ENCODE assay signal across 9 cellular contexts in genomic region chr10:80502621-80503583, GRCh38. TPM values are rescaled to one million over a fixed set of nuclear protein-coding genes. Genes with fewer than 3 reads are reported as not detected.
DNase-seq lines count a peak whose midpoint lies in the region; ATAC-seq and TF ChIP-seq lines count a peak whose summit lies in the region.
"Had no signal": no experiment of that assay in that cellular context is flagged by ENCODE, and none has a peak within 500 bp of the region (broad histone marks: within the 10 kb centered on the region; RNA-seq: fewer than 3 reads in every experiment).

No MANE protein-coding gene starts in this region.

- H3K9me3 ChIP-seq in ascending aorta, result no peaks in the 10 kb centered on the region
- H3K9me3 ChIP-seq in right lobe of liver, result no peaks in the 10 kb centered on the region
- no peaks in the 10 kb centered on the region for H3K9me3 ChIP-seq in transverse colon
- H3K9me3 ChIP-seq: testis had no signal

- H3K4me3 ChIP-seq in ascending aorta (no peak overlapping the region), right lobe of liver (no peak overlapping the region), transverse colon (no peak overlapping the region)
- H3K4me3 ChIP-seq: testis had no signal

- intact Hi-C loops in ascending aorta (cut with DNase I), result no loop called here
- intact Hi-C loops in right lobe of liver (cut with DNase I), result loop anchor here in 1 of 2 donors (10.0 kb wide), 1 partner anchor 118 kb away; no protein-coding TSS in a partner anchor
- intact Hi-C loops in transverse colon (cut with DNase I; ENCODE audit: low total_unique reads), result loop anchor here (10.0 kb wide), 1 partner anchor 118 kb away; no protein-coding TSS in a partner anchor

- ATAC-seq in activated T-cell treated with anti-CD3 and anti-CD28 coated beads, Interleukin-2, amount 50 U/mL, for 72 hours (replicated peaks in 1 of 2), result no peak
- ATAC-seq in activated T-cell treated with anti-CD3 and anti-CD28 coated beads, Interleukin-2, amount 50 U/mL, for 4 hours, result no peak
- ATAC-seq in right lobe of liver (no peak), GM21825 (IDR thresholded peaks at IDR 0.05; ENCODE audit: unreplicated experiment) (no peak)

- no peak for TF ChIP-seq CTCF in ascending aorta (IDR thresholded peaks at IDR 0.05)
- TF ChIP-seq CTCF in right lobe of liver (IDR thresholded peaks at IDR 0.05), result no peak
- no peak for TF ChIP-seq CTCF in transverse colon (IDR thresholded peaks at IDR 0.05)

- H3K27ac ChIP-seq in ascending aorta (peak overlapping the region; percentile 1 to 48), right lobe of liver (peak overlapping the region in 2 of 3 donors; percentile 45 to 59), transverse colon (peak overlapping the region; percentile 65 to 85 (median 82))

- no peaks in the 10 kb centered on the region for H3K27me3 Mint-ChIP-seq in activated T-cell treated with anti-CD3 and anti-CD28 coated beads, Interleukin-2, amount 50 U/mL, for 72 hours (ENCODE audit: low read depth)
- H3K27me3 Mint-ChIP-seq in activated T-cell treated with anti-CD3 and anti-CD28 coated beads, Interleukin-2, amount 50 U/mL, for 4 hours (ENCODE audit: low read depth), result no peaks in the 10 kb centered on the region

- peak overlapping the region; percentile 68 for H3K27ac Mint-ChIP-seq in activated T-cell treated with anti-CD3 and anti-CD28 coated beads, Interleukin-2, amount 50 U/mL, for 72 hours

- H3K27me3 ChIP-seq in ascending aorta, result no peaks in the 10 kb centered on the region
- H3K27me3 ChIP-seq in right lobe of liver, result no peaks in the 10 kb centered on the region
- H3K27me3 ChIP-seq in transverse colon, result no peaks in the 10 kb centered on the region
- H3K27me3 ChIP-seq: testis had no signal

- in situ Hi-C loops in transverse colon (cut with MboI; ENCODE audit: low pct_ligation_motif_present in 1 of 4, low pct_unique_long_range_greater_than_20kb in 1 of 4, low sequenced_read_pairs in 3 of 4), result loop anchor here (5.0 to 10.0 kb wide), 4 partner anchors 56 to 118 kb away; no protein-coding TSS in a partner anchor

- peak overlapping the region; percentile 15 to 38 for H3K4me3 Mint-ChIP-seq in activated T-cell treated with anti-CD3 and anti-CD28 coated beads, Interleukin-2, amount 50 U/mL, for 72 hours
- no peak overlapping the region for H3K4me3 Mint-ChIP-seq in activated T-cell treated with anti-CD3 and anti-CD28 coated beads, Interleukin-2, amount 50 U/mL, for 4 hours

- H3K36me3 ChIP-seq in ascending aorta (peaks cover 4% of the 10 kb centered on the region in 2 donors), right lobe of liver (peaks cover 0 to 8% (median 0%) of the 10 kb centered on the region in 4 donors), transverse colon (no peaks in the 10 kb centered on the region)

- TF ChIP-seq EP300 in transverse colon (IDR thresholded peaks at IDR 0.05; ENCODE audit: low read depth), result no peak

- H3K4me1 ChIP-seq in ascending aorta (peaks cover 8 to 38% of the 10 kb centered on the region in 2 donors), right lobe of liver (peaks cover 0 to 76% (median 33%) of the 10 kb centered on the region in 4 donors), transverse colon (peaks cover 38 to 81% (median 59%) of the 10 kb centered on the region in 4 donors)

- 82% methylated on average over 12 of the region's 13 CpGs for WGBS in right lobe of liver (ENCODE audit: insufficient coverage, low coverage, low lambda C conversion rate, missing lambda C conversion rate)
- WGBS in transverse colon (ENCODE audit: low coverage in 1 of 2), 2 donors, result 86 to 88% methylated on average over 2 to 13 of the region's 13 CpGs

- H3K4me1 Mint-ChIP-seq in activated T-cell treated with anti-CD3 and anti-CD28 coated beads, Interleukin-2, amount 50 U/mL, for 72 hours (ENCODE audit: low read depth), result peaks cover 84% of the 10 kb centered on the region
- H3K4me1 Mint-ChIP-seq in activated T-cell treated with anti-CD3 and anti-CD28 coated beads, Interleukin-2, amount 50 U/mL, for 4 hours (ENCODE audit: low read depth), result peaks cover 80% of the 10 kb centered on the region

- no peak for DNase-seq in activated T-cell treated with anti-CD3 and anti-CD28 coated beads, Interleukin-2, amount 50 U/mL, for 72 hours
- DNase-seq in activated T-cell treated with anti-CD3 and anti-CD28 coated beads, Interleukin-2, amount 50 U/mL, for 4 hours, result no peak
- DNase-seq in ascending aorta (ENCODE audit: low spot score in 2 of 2) (peak in 1 of 2 donors; percentile 59), right lobe of liver (no peak), transverse colon (no peak), NCI-H2029 treated with DMSO at 0.1 percent for 48 hours (lab: John Stamatoyannopoulos, UW) (no peak), cerebellar cortex (ENCODE audit: low spot score) (no peak)
- DNase-seq: testis had no signal

- H3K36me3 Mint-ChIP-seq in activated T-cell treated with anti-CD3 and anti-CD28 coated beads, Interleukin-2, amount 50 U/mL, for 72 hours (ENCODE audit: insufficient read depth in 2 of 2), result peaks cover 0 to 1% of the 10 kb centered on the region in 2 donors
- H3K36me3 Mint-ChIP-seq in activated T-cell treated with anti-CD3 and anti-CD28 coated beads, Interleukin-2, amount 50 U/mL, for 4 hours (ENCODE audit: insufficient read depth), result peaks cover 13% of the 10 kb centered on the region

- H3K9me3 Mint-ChIP-seq in activated T-cell treated with anti-CD3 and anti-CD28 coated beads, Interleukin-2, amount 50 U/mL, for 72 hours, result no peaks in the 10 kb centered on the region
- H3K9me3 Mint-ChIP-seq in activated T-cell treated with anti-CD3 and anti-CD28 coated beads, Interleukin-2, amount 50 U/mL, for 4 hours, result no peaks in the 10 kb centered on the region

- TF ChIP-seq POLR2A in right lobe of liver (IDR thresholded peaks at IDR 0.05) (no peak), transverse colon (IDR thresholded peaks at IDR 0.05) (no peak)

RNA-seq across cellular contexts. Expression of gene SH2D4B, which starts 34.8 kb away (rescaled TPM):
- total RNA-seq in activated T-cell treated with anti-CD3 and anti-CD28 coated beads, Interleukin-2, amount 50 U/mL, for 72 hours, result under 1 TPM; 0.34 to 0.46 TPM
- under 1 TPM; 0.13 to 0.22 (median 0.20) TPM for total RNA-seq in activated T-cell treated with anti-CD3 and anti-CD28 coated beads, Interleukin-2, amount 50 U/mL, for 4 hours
- total RNA-seq in ascending aorta (not detected), right lobe of liver (not detected), transverse colon (under 1 TPM in 1 of 4 donors, not detected in 3; 0.32 TPM)

RNA-seq across cellular contexts. Expression of gene TSPAN14, which starts 48.8 kb away (rescaled TPM):
- 10 to 100 TPM; 44.2 to 47.8 TPM for total RNA-seq in activated T-cell treated with anti-CD3 and anti-CD28 coated beads, Interleukin-2, amount 50 U/mL, for 72 hours
- 10 to 100 TPM; 31.8 to 36.2 (median 35.0) TPM for total RNA-seq in activated T-cell treated with anti-CD3 and anti-CD28 coated beads, Interleukin-2, amount 50 U/mL, for 4 hours
- 161 TPM for total RNA-seq in ascending aorta
- 10 to 100 TPM; 22.1 to 39.0 (median 28.4) TPM for total RNA-seq in right lobe of liver
- total RNA-seq in transverse colon, result 10 to 100 TPM; 18.9 to 72.9 (median 55.8) TPM

Comparison
In these comparisons a context has a peak if more than half of its experiments do, and no peak if none do; other contexts are left out.
1. H3K27ac ChIP-seq: peak in every context shown above with its lines; median percentile 82 in transverse colon; 52 in right lobe of liver; 24 in ascending aorta.